21 cellular contexts compared by ENCODE assay signal in the genomic region with DNA sequence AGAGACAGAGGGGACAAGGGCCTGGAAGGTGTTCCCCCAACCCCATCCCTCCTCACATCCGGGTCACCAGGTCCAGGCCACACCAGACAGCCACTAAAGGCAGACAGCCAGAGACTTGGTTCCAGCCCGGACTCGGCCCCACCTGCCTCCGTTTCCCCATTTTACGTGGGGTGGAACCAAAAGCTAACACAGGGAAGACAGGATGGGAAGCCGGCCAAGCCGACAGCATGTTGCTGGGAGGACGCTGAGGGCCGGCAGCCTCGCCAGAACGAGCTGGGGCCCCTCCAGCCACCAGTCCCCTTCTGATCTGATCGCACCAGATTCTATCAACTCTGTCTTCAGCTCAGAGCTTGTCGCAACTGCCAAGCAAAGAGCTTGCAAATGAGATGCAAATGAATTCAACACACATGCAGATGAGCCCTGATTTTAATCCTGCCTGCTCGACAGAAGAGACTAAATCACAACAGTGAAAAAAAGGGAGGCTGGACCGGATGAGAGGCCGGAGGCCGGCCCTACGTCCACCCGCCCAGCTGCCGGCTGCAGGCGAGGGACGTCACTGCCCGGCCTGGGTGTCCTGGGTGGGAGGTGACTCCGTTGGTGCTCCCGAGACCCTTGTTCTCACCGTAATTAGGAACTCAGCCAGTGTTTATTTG. TPM values are rescaled to one million over a fixed set of nuclear protein-coding genes. Genes with fewer than 3 reads are reported as not detected.
DNase-seq lines count a peak whose midpoint lies in the region; ATAC-seq and TF ChIP-seq lines count a peak whose summit lies in the region.
"Had no signal": no experiment of that assay in that cellular context is flagged by ENCODE, and none has a peak within 500 bp of the region (broad histone marks: within the 10 kb centered on the region; RNA-seq: fewer than 3 reads in every experiment).

No MANE protein-coding gene starts in this region.

- H3K27me3 ChIP-seq in GM23338 (ENCODE audit: insufficient read depth) = no peaks in the 10 kb centered on the region
- H3K27me3 ChIP-seq in MM.1S (replicated peaks; ENCODE audit: insufficient read depth, low read length) = peaks cover 54% of the 10 kb centered on the region
- H3K27me3 ChIP-seq in neural progenitor cell = no peaks in the 10 kb centered on the region
- H3K27me3 ChIP-seq: transverse colon had no signal

- H3K36me3 ChIP-seq in GM23338 (ENCODE audit: insufficient read depth) (no peaks in the 10 kb centered on the region), MM.1S (replicated peaks; ENCODE audit: insufficient read depth, low read length) (no peaks in the 10 kb centered on the region), neural progenitor cell (no peaks in the 10 kb centered on the region), OCI-LY7 (ENCODE audit: insufficient read depth, low read length) (no peaks in the 10 kb centered on the region)
- H3K36me3 ChIP-seq: transverse colon had no signal

- no peak for DNase-seq in GM23338 (ENCODE audit: low spot score)
- no peak for DNase-seq in MM.1S
- DNase-seq in neural progenitor cell (ENCODE audit: low spot score) = no peak
- DNase-seq in D341Med (ENCODE audit: low spot score) = no peak
- DNase-seq in OCI-LY7 (ENCODE audit: low spot score) = no peak
- DNase-seq in activated CD8-positive, alpha-beta memory T cell treated with anti-CD3 and anti-CD28 coated beads for 24 hours = no peak
- DNase-seq: activated CD4-positive, alpha-beta T cell treated with anti-CD3 and anti-CD28 coated beads, Interleukin-2, amount 10 ng/mL, durations not matched to agents 24 days and 14 days; activated effector memory CD4-positive, alpha-beta T cell treated with Interleukin-2 at 50 U/mL for 16 hours; activated T-cell treated with anti-CD3 and anti-CD28 coated beads, Interleukin-2, amount 50 U/mL, for 1 hour; EL; HCEC 1CT; NCI-H1694; NCI-H446; OCI-M1; stimulated activated CD4-positive, alpha-beta T cell treated with anti-CD3 and anti-CD28 coated beads, Interleukin-4, amount 100 ng/mL, for 1 hour; T-cell; transverse colon had no signal

- H3K4me1 ChIP-seq in GM23338 (ENCODE audit: insufficient read depth) (no peaks in the 10 kb centered on the region), MM.1S (ENCODE audit: low read length) (no peaks in the 10 kb centered on the region), neural progenitor cell (no peaks in the 10 kb centered on the region), OCI-LY7 (ENCODE audit: insufficient read depth, low read length, poor library complexity, severe bottlenecking) (no peaks in the 10 kb centered on the region)

- H3K9me3 ChIP-seq in MM.1S (replicated peaks; ENCODE audit: insufficient read depth, low read length) (no peaks in the 10 kb centered on the region), neural progenitor cell (ENCODE audit: low read depth) (no peaks in the 10 kb centered on the region), OCI-LY7 (ENCODE audit: low read length) (no peaks in the 10 kb centered on the region)
- H3K9me3 ChIP-seq: transverse colon had no signal

- TF ChIP-seq CTCF in GM23338 (conservative IDR thresholded peaks at IDR 0.05; ENCODE audit: low read depth in 2 of 2) (no peak), MM.1S (IDR thresholded peaks at IDR 0.05; ENCODE audit: low read length) (no peak), neural progenitor cell (IDR thresholded peaks at IDR 0.05) (no peak), OCI-LY7 (conservative IDR thresholded peaks at IDR 0.05; ENCODE audit: low read length) (no peak)

- H2AFZ ChIP-seq in GM23338 (no peak overlapping the region), MM.1S (ENCODE audit: low read length) (no peak overlapping the region), neural progenitor cell (replicated peaks) (no peak overlapping the region), OCI-LY7 (ENCODE audit: low read length) (no peak overlapping the region)

- H4K20me1 ChIP-seq in GM23338 (replicated peaks; ENCODE audit: insufficient read depth) = no peaks in the 10 kb centered on the region
- no peaks in the 10 kb centered on the region for H4K20me1 ChIP-seq in MM.1S (ENCODE audit: insufficient read depth, low read length)
- H4K20me1 ChIP-seq in neural progenitor cell (ENCODE audit: low read depth) = no peaks in the 10 kb centered on the region
- H4K20me1 ChIP-seq in OCI-LY7 (ENCODE audit: insufficient read depth, low read length) = no peaks in the 10 kb centered on the region

- H3K27me3 Mint-ChIP-seq in GM23338 (ENCODE audit: insufficient read depth, low read depth, poor library complexity) = peaks cover 32% of the 10 kb centered on the region
- H3K27me3 Mint-ChIP-seq in neural progenitor cell (ENCODE audit: insufficient read depth, low read depth) = peaks cover 31% of the 10 kb centered on the region

- H3K4me3 Mint-ChIP-seq in GM23338 (no peak overlapping the region), neural progenitor cell (peak overlapping the region; percentile 27)
- H3K4me3 Mint-ChIP-seq: activated CD4-positive, alpha-beta T cell treated with anti-CD3 and anti-CD28 coated beads, Interleukin-2, amount 10 ng/mL, durations not matched to agents 24 days and 14 days; T-cell had no signal

- H3F3A ChIP-seq in GM23338 (replicated peaks; ENCODE audit: low read depth) = peaks cover 15% of the 10 kb centered on the region
- no peaks in the 10 kb centered on the region for H3F3A ChIP-seq in MM.1S (ENCODE audit: insufficient read depth, low read length)
- peaks cover 12% of the 10 kb centered on the region for H3F3A ChIP-seq in neural progenitor cell (ENCODE audit: low read depth)

- peaks cover 9% of the 10 kb centered on the region; the same call in 2 of the 3 replicates for H3K4me1 Mint-ChIP-seq in GM23338
- peaks cover 16% of the 10 kb centered on the region for H3K4me1 Mint-ChIP-seq in neural progenitor cell

- H3K27ac ChIP-seq in GM23338 (ENCODE audit: low read depth) (no peak overlapping the region), MM.1S (ENCODE audit: low read length) (no peak overlapping the region), cingulate gyrus (ENCODE audit: low read depth, low read length) (peak overlapping the region; percentile 20), neural progenitor cell (no peak overlapping the region), OCI-LY7 (ENCODE audit: low read depth, low read length, poor library complexity, severe bottlenecking) (no peak overlapping the region)
- H3K27ac ChIP-seq: RWPE1, transverse colon had no signal

- H3K36me3 Mint-ChIP-seq in GM23338 (ENCODE audit: low read depth) = peaks cover 14% of the 10 kb centered on the region
- peaks cover 4% of the 10 kb centered on the region for H3K36me3 Mint-ChIP-seq in neural progenitor cell
- H3K36me3 Mint-ChIP-seq: T-cell had no signal

- no peak overlapping the region for H3K4me2 ChIP-seq in GM23338
- peak overlapping the region; percentile 18; the same call in 1 of the 2 replicates for H3K4me2 ChIP-seq in MM.1S (ENCODE audit: low read depth, low read length)
- no peak overlapping the region for H3K4me2 ChIP-seq in neural progenitor cell
- H3K4me2 ChIP-seq in OCI-LY7 (ENCODE audit: low read length) = no peak overlapping the region

- H3K27ac Mint-ChIP-seq in GM23338 (no peak overlapping the region), neural progenitor cell (no peak overlapping the region)
- H3K27ac Mint-ChIP-seq: activated CD4-positive, alpha-beta T cell treated with anti-CD3 and anti-CD28 coated beads, Interleukin-2, amount 10 ng/mL, durations not matched to agents 24 days and 14 days; T-cell had no signal

- intact Hi-C loops in OCI-LY7 (cut with micrococcal nuclease; ENCODE audit: unreplicated experiment) = no loop called here

- H3K9me3 Mint-ChIP-seq in GM23338 (peaks cover 36% of the 10 kb centered on the region), neural progenitor cell (peaks cover 22% of the 10 kb centered on the region)

- H3K9me2 ChIP-seq in GM23338 (ENCODE audit: insufficient read depth) (peaks cover 3% of the 10 kb centered on the region; the same call in 1 of the 2 replicates), MM.1S (replicated peaks; ENCODE audit: insufficient read depth, low read length) (no peaks in the 10 kb centered on the region), OCI-LY7 (ENCODE audit: insufficient read depth, low read length) (no peaks in the 10 kb centered on the region)

- no TSS peak for BruUV-seq in OCI-LY7 (replicated peaks; lab: Mats Ljungman, UMichigan)

- no peak overlapping the region for H3K9ac ChIP-seq in MM.1S (ENCODE audit: low read length)
- no peak overlapping the region for H3K9ac ChIP-seq in neural progenitor cell

- H3K4me3 ChIP-seq in GM23338 = no peak overlapping the region
- no peak overlapping the region for H3K4me3 ChIP-seq in MM.1S (ENCODE audit: low read length)
- H3K4me3 ChIP-seq in neural progenitor cell = no peak overlapping the region
- H3K4me3 ChIP-seq in OCI-LY7 (ENCODE audit: low read depth, low read length, poor library complexity, severe bottlenecking) = no peak overlapping the region
- H3K4me3 ChIP-seq: transverse colon had no signal

- H3K79me2 ChIP-seq in GM23338 (replicated peaks; ENCODE audit: insufficient read depth) (no peaks in the 10 kb centered on the region), MM.1S (ENCODE audit: low read length) (no peaks in the 10 kb centered on the region), neural progenitor cell (ENCODE audit: low read depth) (no peaks in the 10 kb centered on the region), OCI-LY7 (ENCODE audit: insufficient read depth, low read depth, low read length) (no peaks in the 10 kb centered on the region)

- POLR2A ChIA-PET in OCI-LY7 (lab: Charles Lee) = no interaction called here

- CTCF ChIA-PET in OCI-LY7 (lab: Charles Lee; ENCODE audit: unreplicated experiment) = no interaction called here

- peak; percentile 12; the same call in 1 of the 3 replicates for ATAC-seq in GM23338
- ATAC-seq: T-cell had no signal

RNA-seq across cellular contexts. Expression of a gene that starts 17.5 kb away (rescaled TPM):
- total RNA-seq in GM23338 (2014; rRNA removed; shearing (Covaris generic)) = 2.9 and 4.6 TPM in 2 replicates
- 2.2 and 2.6 TPM in 2 replicates for polyA plus RNA-seq in GM23338 (2016; fragmentation: Nextera tagmentation; extraction: Ambion mirVana)
- total RNA-seq in neural progenitor cell (ENCODE audit: low replicate concordance) (3.2 and 15.9 TPM in 2 replicates), OCI-LY7 (2022) (0.48 and 0.65 TPM in 2 replicates)
- total RNA-seq in OCI-LY7 (2014; rRNA removed; shearing (Covaris generic)) = 0.28 TPM in 1 of 2 replicates, not detected in the other
- total RNA-seq: activated CD4-positive, alpha-beta T cell treated with anti-CD3 and anti-CD28 coated beads, Interleukin-2, amount 10 ng/mL, durations not matched to agents 24 days and 14 days had no signal

RNA-seq across cellular contexts. Expression of a gene that starts 17.9 kb away (rescaled TPM):
- total RNA-seq in GM23338 (2014; rRNA removed; shearing (Covaris generic)) = 1.0 and 2.5 TPM in 2 replicates
- polyA plus RNA-seq in GM23338 (2016; fragmentation: Nextera tagmentation; extraction: Ambion mirVana) = 2.1 and 3.3 TPM in 2 replicates
- total RNA-seq in neural progenitor cell (ENCODE audit: low replicate concordance) (0.09 TPM in 1 of 2 replicates, not detected in the other), OCI-LY7 (2022) (2.0 TPM in 2 replicates)
- 0.26 and 0.69 TPM in 2 replicates for total RNA-seq in OCI-LY7 (2014; rRNA removed; shearing (Covaris generic))
- total RNA-seq: SK-MEL-5 had no signal
- polyA plus RNA-seq: fibroblast of lung had no signal

RNA-seq across cellular contexts. Expression of a gene that starts 28.9 kb away (rescaled TPM):
- 29.0 and 38.4 TPM in 2 replicates for total RNA-seq in GM23338 (2014; rRNA removed; shearing (Covaris generic))
- polyA plus RNA-seq in GM23338 (2016; fragmentation: Nextera tagmentation; extraction: Ambion mirVana) = 11.9 and 14.9 TPM in 2 replicates
- total RNA-seq in neural progenitor cell (ENCODE audit: low replicate concordance) = 9.4 and 31.1 TPM in 2 replicates
- 17.2 and 25.6 TPM in 2 replicates for total RNA-seq in OCI-LY7 (2014; rRNA removed; shearing (Covaris generic))
- total RNA-seq in OCI-LY7 (2022) = 20.8 and 24.4 TPM in 2 replicates

RNA-seq across cellular contexts. Expression of a gene that starts 53.2 kb away (rescaled TPM):
- total RNA-seq in GM23338 (2014; rRNA removed; shearing (Covaris generic)) = 146 and 148 TPM in 2 replicates
- 114 and 118 TPM in 2 replicates for polyA plus RNA-seq in GM23338 (2016; fragmentation: Nextera tagmentation; extraction: Ambion mirVana)
- total RNA-seq in neural progenitor cell (ENCODE audit: low replicate concordance) (42.5 and 92.6 TPM in 2 replicates), OCI-LY7 (2022) (58.0 and 58.2 TPM in 2 replicates)
- 65.2 and 77.2 TPM in 2 replicates for total RNA-seq in OCI-LY7 (2014; rRNA removed; shearing (Covaris generic))
